ENCODE assay signal across 1 cellular context in the genomic region with DNA sequence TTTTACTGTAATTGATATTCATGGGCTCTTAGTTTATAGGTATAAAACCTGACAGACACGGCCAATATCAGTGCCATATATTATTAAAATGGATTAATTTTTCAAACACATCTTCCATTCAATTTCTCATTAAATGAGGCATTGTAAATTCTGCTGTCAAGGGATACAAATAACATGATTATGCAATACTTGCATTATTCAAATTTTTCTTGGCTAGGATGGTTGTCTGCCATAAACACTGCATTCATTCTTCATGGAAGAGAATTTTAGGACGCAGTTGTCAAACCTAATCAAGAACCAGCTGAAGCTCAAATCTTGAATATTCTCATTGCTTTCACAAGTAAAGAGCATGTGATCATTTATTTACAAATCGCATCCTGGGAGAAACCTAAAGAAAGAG.
TF ChIP-seq lines count a peak whose summit lies in the region.

No MANE protein-coding gene starts in this region.

TF ChIP-seq in K562, 482 proteins besides CTCF, POLR2A, EP300 and RAD21 (continued from another document):
- no peak for TF ChIP-seq CEBPG (CRISPR knock-in tag; IDR thresholded peaks at IDR 0.05)
- TF ChIP-seq CEBPG (tag; conservative IDR thresholded peaks at IDR 0.05 in 1 of 2, IDR thresholded peaks at IDR 0.05 in 1 of 2) = peak in 1 of 2 experiments; percentile 79; a peak in 2 of 4 replicates
- TF ChIP-seq, protein P1, sequence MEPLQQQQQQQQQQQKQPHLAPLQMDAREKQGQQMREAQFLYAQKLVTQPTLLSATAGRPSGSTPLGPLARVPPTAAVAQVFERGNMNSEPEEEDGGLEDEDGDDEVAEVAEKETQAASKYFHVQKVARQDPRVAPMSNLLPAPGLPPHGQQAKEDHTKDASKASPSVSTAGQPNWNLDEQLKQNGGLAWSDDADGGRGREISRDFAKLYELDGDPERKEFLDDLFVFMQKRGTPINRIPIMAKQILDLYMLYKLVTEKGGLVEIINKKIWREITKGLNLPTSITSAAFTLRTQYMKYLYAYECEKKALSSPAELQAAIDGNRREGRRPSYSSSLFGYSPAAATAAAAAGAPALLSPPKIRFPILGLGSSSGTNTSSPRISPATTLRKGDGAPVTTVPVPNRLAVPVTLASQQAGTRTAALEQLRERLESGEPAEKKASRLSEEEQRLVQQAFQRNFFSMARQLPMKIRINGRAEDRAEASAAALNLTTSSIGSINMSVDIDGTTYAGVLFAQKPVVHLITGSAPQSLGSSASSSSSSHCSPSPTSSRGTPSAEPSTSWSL (CRISPR knock-in tag; IDR thresholded peaks at IDR 0.05; ENCODE audit: borderline replicate concordance) = no peak
